Comparison of ENCODE assay signal across 8 cellular contexts in genomic region chr17:63998721-63999679, GRCh38. TPM values are rescaled to one million over a fixed set of nuclear protein-coding genes. Genes with fewer than 3 reads are reported as not detected.
DNase-seq lines count a peak whose midpoint lies in the region; ATAC-seq and TF ChIP-seq lines count a peak whose summit lies in the region.

No MANE protein-coding gene starts in this region.

- H3K9me3 Mint-ChIP-seq in chondrocyte (ENCODE audit: low read depth) (no peaks in the 10 kb centered on the region), natural killer cell (no peaks in the 10 kb centered on the region)

- H3K27me3 Mint-ChIP-seq in chondrocyte (ENCODE audit: low read depth) (peaks cover 19% of the 10 kb centered on the region), natural killer cell (ENCODE audit: low read depth in 2 of 2) (no peaks in the 10 kb centered on the region)

- DNase-seq in MG63: no peak
- peak; percentile 77 for DNase-seq in chondrocyte (ENCODE audit: low spot score)
- DNase-seq in natural killer cell: no peak
- DNase-seq in DMS 273 treated with DMSO at 0.1 percent for 48 hours (lab: John Stamatoyannopoulos, UW): no peak
- no peak for DNase-seq in stimulated activated CD4-positive, alpha-beta T cell treated with anti-CD3 and anti-CD28 coated beads, Interleukin-2, amount 100 ng/mL, for 24 hours
- no peak for DNase-seq in amniotic stem cell (lab: John Stamatoyannopoulos, UW)
- DNase-seq in SIG-M5 (lab: John Stamatoyannopoulos, UW): no peak

- H3K27me3 ChIP-seq in BLaER1 (no peaks in the 10 kb centered on the region), MG63 (peaks cover 35% of the 10 kb centered on the region)

- intact Hi-C loops in natural killer cell (cut with micrococcal nuclease): no loop called here

- peak overlapping the region; percentile 55 for H3K4me3 Mint-ChIP-seq in chondrocyte (ENCODE audit: unreplicated experiment)
- peak overlapping the region; percentile 85 for H3K4me3 Mint-ChIP-seq in natural killer cell

- H3K4me1 Mint-ChIP-seq in chondrocyte (ENCODE audit: low read depth) (peaks cover 6% of the 10 kb centered on the region), natural killer cell (peaks cover 48 to 50% of the 10 kb centered on the region in 2 donors)

- H3K4me1 ChIP-seq in BLaER1: peaks cover 85% of the 10 kb centered on the region

- H3K27ac Mint-ChIP-seq in chondrocyte (ENCODE audit: unreplicated experiment) (no peak overlapping the region), natural killer cell (peak overlapping the region in 1 of 2 donors; percentile 81)

- H3K9me3 ChIP-seq in BLaER1 (no peaks in the 10 kb centered on the region), MG63 (no peaks in the 10 kb centered on the region)

- ATAC-seq in natural killer cell: peak; percentile 27 to 36 (median 35)

- peak overlapping the region; percentile 58 for H3K9ac ChIP-seq in BLaER1

- H3K4me3 ChIP-seq in BLaER1 (peak overlapping the region; percentile 72), MG63 (peak overlapping the region; percentile 43; the same call in 1 of the 2 replicates)

- H3K27ac ChIP-seq in BLaER1: no peak overlapping the region

- H3K36me3 Mint-ChIP-seq in chondrocyte (ENCODE audit: low read depth): no peaks in the 10 kb centered on the region
- H3K36me3 Mint-ChIP-seq in natural killer cell: no peaks in the 10 kb centered on the region

- H3K4me2 ChIP-seq in BLaER1: peak overlapping the region; percentile 96

- H3K36me3 ChIP-seq in BLaER1: peaks cover 31% of the 10 kb centered on the region
- H3K36me3 ChIP-seq in MG63: no peaks in the 10 kb centered on the region

- H4K20me1 ChIP-seq in BLaER1: peaks cover 23% of the 10 kb centered on the region; the same call in 1 of the 2 replicates

- TF ChIP-seq CTCF in chondrocyte (IDR thresholded peaks at IDR 0.05) (no peak), natural killer cell (IDR thresholded peaks at IDR 0.05) (no peak)

RNA-seq across cellular contexts. Expression of gene PRR29, which starts 0.8 kb away (rescaled TPM):
- total RNA-seq in MG63 (2014; rRNA removed; shearing (Covaris generic); ENCODE audit: low replicate concordance): not detected in 2 replicates
- total RNA-seq in chondrocyte (0.28 to 0.35 TPM in 2 of 3 replicates, not detected in the other), natural killer cell (1 to 10 TPM in 2 of 3 donors, under 1 TPM in 1; 0.92 to 1.6 (median 1.6) TPM)

RNA-seq across cellular contexts. Expression of gene ICAM2, which starts 21.4 kb away (rescaled TPM):
- total RNA-seq in MG63 (2014; rRNA removed; shearing (Covaris generic); ENCODE audit: low replicate concordance): not detected in 2 replicates
- total RNA-seq in chondrocyte (not detected in 3 replicates), natural killer cell (10 to 100 TPM; 73.2 to 91.0 (median 78.0) TPM)

RNA-seq across cellular contexts. Expression of gene SCN4A, which starts 26.3 kb away (rescaled TPM):
- not detected in 2 replicates for total RNA-seq in MG63 (2014; rRNA removed; shearing (Covaris generic); ENCODE audit: low replicate concordance)
- total RNA-seq in chondrocyte: not detected in 3 replicates
- total RNA-seq in natural killer cell: under 1 TPM; 0.10 to 0.14 (median 0.14) TPM

Comparison
In these comparisons a context has a peak if more than half of its experiments do, and no peak if none do; other contexts are left out.
1. RNA of gene ICAM2, which starts 21.4 kb away (total RNA-seq): 73.2 to 91.0 TPM in natural killer cell; not detected in MG63 and not detected in chondrocyte; every median in the first group is over 10 times any median in the second.